In the genomic region with DNA sequence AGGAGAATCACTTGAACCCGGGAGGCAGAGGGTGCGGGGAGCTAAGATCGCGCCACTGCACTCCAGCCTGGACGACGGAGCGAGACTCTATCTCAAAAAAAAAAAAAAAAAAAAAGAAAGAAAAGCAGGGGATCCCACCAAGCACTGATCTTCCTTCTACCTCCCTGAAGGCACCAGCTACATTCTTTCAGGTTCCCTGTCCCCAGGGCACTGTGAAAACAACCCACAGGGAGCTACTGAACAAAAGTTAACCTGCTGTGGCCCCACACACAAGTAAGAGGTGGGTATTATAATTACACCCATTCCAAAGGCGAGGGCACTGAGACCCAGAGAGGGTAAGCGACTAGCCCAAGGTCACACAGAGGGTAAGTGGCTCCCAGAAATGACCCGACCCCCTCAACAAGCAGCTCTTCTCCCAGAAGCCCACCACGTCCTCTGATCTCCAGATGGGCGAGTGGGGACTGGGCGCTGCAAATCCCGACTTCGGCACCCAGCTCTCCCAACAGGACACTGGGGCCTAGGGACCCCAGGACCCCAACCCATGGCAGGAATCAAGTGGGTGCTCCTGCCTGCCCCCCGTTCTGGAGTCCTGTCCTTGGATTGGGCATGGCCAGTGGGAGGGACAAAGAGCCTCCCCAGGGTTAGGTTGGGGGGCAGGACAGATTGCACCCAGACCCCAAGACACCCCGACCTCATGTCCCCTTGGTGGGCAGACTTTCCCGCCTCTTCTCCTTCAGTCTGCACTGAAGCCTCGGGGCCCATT, we compare ENCODE assay signal across 9 cellular contexts. TPM values are rescaled to one million over a fixed set of nuclear protein-coding genes. Genes with fewer than 3 reads are reported as not detected.
DNase-seq lines count a peak whose midpoint lies in the region; ATAC-seq and TF ChIP-seq lines count a peak whose summit lies in the region.
"Had no signal": no experiment of that assay in that cellular context is flagged by ENCODE, and none has a peak within 500 bp of the region (broad histone marks: within the 10 kb centered on the region; RNA-seq: fewer than 3 reads in every experiment).

No MANE protein-coding gene starts in this region.

- POLR2A ChIA-PET in activated CD8-positive, alpha-beta T cell treated with anti-CD3 and anti-CD28 coated beads for 36 hours (lab: Charles Lee): interaction anchor here (0.6 to 2.7 kb wide), 9 partner anchors 10 to 171 kb away, joined by 3 to 10 read pairs (median 3); partner anchors contain the start of gene TIMM13

- no peak for ATAC-seq in activated CD8-positive, alpha-beta T cell treated with anti-CD3 and anti-CD28 coated beads for 36 hours
- ATAC-seq in GM18502 (IDR thresholded peaks at IDR 0.05; ENCODE audit: poor library complexity, unreplicated experiment): no peak

- H3K36me3 Mint-ChIP-seq in CD14-positive monocyte: peaks cover 3 to 26% of the 10 kb centered on the region in 2 donors
- peaks cover 16% of the 10 kb centered on the region for H3K36me3 Mint-ChIP-seq in activated CD8-positive, alpha-beta T cell treated with anti-CD3 and anti-CD28 coated beads for 36 hours (ENCODE audit: low read depth)
- H3K36me3 Mint-ChIP-seq in mesothelial cell of epicardium: peaks cover 3% of the 10 kb centered on the region

- H3K27ac Mint-ChIP-seq in CD14-positive monocyte: peak overlapping the region in 4 of 7 donors; percentile 27 to 74 (median 70)
- peak overlapping the region; percentile 4 for H3K27ac Mint-ChIP-seq in activated CD8-positive, alpha-beta T cell treated with anti-CD3 and anti-CD28 coated beads for 36 hours
- peak overlapping the region; percentile 86 for H3K27ac Mint-ChIP-seq in mesothelial cell of epicardium

- CTCF ChIA-PET in activated CD8-positive, alpha-beta T cell treated with anti-CD3 and anti-CD28 coated beads for 36 hours (lab: Charles Lee): interaction anchor here (1.4 kb wide), 1 partner anchor 157 kb away, joined by 4 read pairs; no protein-coding TSS in a partner anchor

- H3K4me3 ChIP-seq in GM12875 (ENCODE audit: low read depth, low read length): peak overlapping the region; percentile 95
- H3K4me3 ChIP-seq: coronary artery had no signal

- H3K9me3 Mint-ChIP-seq in CD14-positive monocyte: no peaks in the 10 kb centered on the region
- H3K9me3 Mint-ChIP-seq in activated CD8-positive, alpha-beta T cell treated with anti-CD3 and anti-CD28 coated beads for 36 hours: no peaks in the 10 kb centered on the region
- no peaks in the 10 kb centered on the region for H3K9me3 Mint-ChIP-seq in mesothelial cell of epicardium

- intact Hi-C loops in CD14-positive monocyte (cut with micrococcal nuclease): no loop called here
- intact Hi-C loops in activated CD8-positive, alpha-beta T cell treated with anti-CD3 and anti-CD28 coated beads for 36 hours (cut with micrococcal nuclease): no loop called here

- H3K4me1 Mint-ChIP-seq in CD14-positive monocyte (peaks cover 19% of the 10 kb centered on the region), mesothelial cell of epicardium (peaks cover 13% of the 10 kb centered on the region)
- H3K4me1 Mint-ChIP-seq in activated CD8-positive, alpha-beta T cell treated with anti-CD3 and anti-CD28 coated beads for 36 hours (ENCODE audit: low read depth): peaks cover 29% of the 10 kb centered on the region

- no peak for DNase-seq in CD14-positive monocyte (ENCODE audit: low spot score)
- DNase-seq in activated CD8-positive, alpha-beta T cell treated with anti-CD3 and anti-CD28 coated beads for 36 hours: no peak
- DNase-seq in mesothelial cell of epicardium (ENCODE audit: low spot score in 2 of 2, unreplicated experiment in 2 of 2): no peak
- no peak for DNase-seq in medulla oblongata (ENCODE audit: extremely low spot score)
- DNase-seq in central memory CD4-positive, alpha-beta T cell: no peak
- DNase-seq: NCI-H524 treated with DMSO at 0.1 percent for 48 hours had no signal

- H3K27me3 Mint-ChIP-seq in CD14-positive monocyte (ENCODE audit: low read depth in 3 of 3): peaks cover 0 to 2% (median 0%) of the 10 kb centered on the region in 3 donors
- H3K27me3 Mint-ChIP-seq in activated CD8-positive, alpha-beta T cell treated with anti-CD3 and anti-CD28 coated beads for 36 hours: no peaks in the 10 kb centered on the region
- no peaks in the 10 kb centered on the region for H3K27me3 Mint-ChIP-seq in mesothelial cell of epicardium (ENCODE audit: low read depth)

- H3K4me3 Mint-ChIP-seq in CD14-positive monocyte: peak overlapping the region in 1 of 2 donors; percentile 88
- H3K4me3 Mint-ChIP-seq in activated CD8-positive, alpha-beta T cell treated with anti-CD3 and anti-CD28 coated beads for 36 hours: peak overlapping the region; percentile 82
- peak overlapping the region; percentile 85 for H3K4me3 Mint-ChIP-seq in mesothelial cell of epicardium

- TF ChIP-seq CTCF in CD14-positive monocyte (IDR thresholded peaks at IDR 0.05) (no peak), GM12875 (IDR thresholded peaks at IDR 0.05; ENCODE audit: borderline replicate concordance, insufficient read depth, low read depth, low read length) (no peak), mesothelial cell of epicardium (IDR thresholded peaks at IDR 0.05; ENCODE audit: unreplicated experiment) (no peak)
- TF ChIP-seq CTCF in activated CD8-positive, alpha-beta T cell treated with anti-CD3 and anti-CD28 coated beads for 36 hours (IDR thresholded peaks at IDR 0.05): no peak

RNA-seq across cellular contexts. Expression of gene LMNB2, which starts 2.4 kb away (rescaled TPM):
- 1 to 10 TPM; 2.3 to 4.2 TPM for polyA plus RNA-seq in CD14-positive monocyte
- total RNA-seq in activated CD8-positive, alpha-beta T cell treated with anti-CD3 and anti-CD28 coated beads for 36 hours: 10 to 100 TPM; 90.9 to 96.3 TPM
- 86.0 to 95.8 TPM (median 89.0 TPM) in 3 replicates for total RNA-seq in mesothelial cell of epicardium

RNA-seq across cellular contexts. Expression of gene GADD45B, which starts 21.5 kb away (rescaled TPM):
- 10 to 100 TPM; 67.4 to 76.2 TPM for polyA plus RNA-seq in CD14-positive monocyte
- total RNA-seq in activated CD8-positive, alpha-beta T cell treated with anti-CD3 and anti-CD28 coated beads for 36 hours: 100 to 1,000 TPM in 1 of 2 experiments, 10 to 100 TPM in 1; 98.3 to 102 TPM
- 80.0 to 84.4 TPM (median 84.1 TPM) in 3 replicates for total RNA-seq in mesothelial cell of epicardium

RNA-seq across cellular contexts. Expression of gene TIMM13, which starts 27.0 kb away (rescaled TPM):
- polyA plus RNA-seq in CD14-positive monocyte: 10 to 100 TPM; 72.4 to 89.3 TPM
- 100 to 1,000 TPM; 113 to 121 TPM for total RNA-seq in activated CD8-positive, alpha-beta T cell treated with anti-CD3 and anti-CD28 coated beads for 36 hours
- total RNA-seq in mesothelial cell of epicardium: 101 to 110 TPM (median 102 TPM) in 3 replicates

Comparison
In these comparisons a context has a peak if more than half of its experiments do, and no peak if none do; other contexts are left out.
1. H3K27ac Mint-ChIP-seq: peak in every context shown above with its lines; median percentile 86 in mesothelial cell of epicardium; 70 in CD14-positive monocyte; 4 in activated CD8-positive, alpha-beta T cell treated with anti-CD3 and anti-CD28 coated beads for 36 hours.